14 cellular contexts compared by ENCODE assay signal in the genomic region with DNA sequence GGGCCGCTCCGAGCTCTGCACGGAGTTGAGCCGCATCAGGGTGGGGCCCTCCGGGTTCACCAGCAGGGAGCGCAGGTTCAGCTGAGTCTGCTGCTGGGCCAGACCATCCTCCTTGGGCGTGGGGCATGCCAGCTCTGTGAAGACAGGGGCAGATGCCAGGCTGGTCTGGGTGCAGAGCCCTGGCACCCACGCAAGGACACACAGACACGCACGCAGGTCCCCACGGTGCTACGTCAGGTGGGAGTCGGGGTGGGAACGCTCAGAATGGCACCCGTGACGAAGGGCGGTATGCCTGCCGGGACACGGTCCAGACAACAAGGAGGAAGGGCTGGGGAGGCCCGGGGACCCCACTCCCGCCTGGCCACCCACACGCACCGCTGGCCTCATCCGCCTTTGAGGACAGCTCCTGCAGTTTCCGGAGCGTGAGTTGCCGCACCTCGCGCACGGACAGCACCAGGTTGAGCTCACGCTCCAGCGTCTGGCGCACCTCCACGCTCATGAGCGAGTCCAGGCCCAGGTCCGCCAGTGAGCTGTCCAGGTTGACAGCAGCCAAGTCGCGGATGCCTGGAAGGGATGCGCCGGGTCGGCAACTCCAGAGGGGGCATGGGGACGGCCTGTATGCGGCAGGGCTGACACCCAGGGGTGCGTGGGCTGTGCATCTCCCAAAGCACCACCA. TPM values are rescaled to one million over a fixed set of nuclear protein-coding genes. Genes with fewer than 3 reads are reported as not detected.
DNase-seq lines count a peak whose midpoint lies in the region; ATAC-seq, FAIRE-seq and TF ChIP-seq lines count a peak whose summit lies in the region.
"Had no signal": no experiment of that assay in that cellular context is flagged by ENCODE, and none has a peak within 500 bp of the region (broad histone marks: within the 10 kb centered on the region; RNA-seq: fewer than 3 reads in every experiment).

No MANE protein-coding gene starts in this region.

- intact Hi-C loops in HepG2 (cut with micrococcal nuclease; ENCODE audit: unreplicated experiment) (no loop called here), right lobe of liver (cut with DNase I) (loop anchor here in 1 of 2 donors (10.0 kb wide), 1 partner anchor 46 kb away; a partner anchor contains a TSS)

- H3K36me3 ChIP-seq in HepG2 (replicated peaks in 1 of 2; ENCODE audit: control insufficient read depth in 1 of 2, insufficient read depth in 2 of 2, low read length in 2 of 2), result peaks cover 61 to 74% of the 10 kb centered on the region in 2 experiments
- peaks cover 10 to 81% (median 38%) of the 10 kb centered on the region in 4 donors for H3K36me3 ChIP-seq in right lobe of liver
- H3K36me3 ChIP-seq in endodermal cell (ENCODE audit: control insufficient read depth, insufficient read depth, low read length), result peaks cover 32% of the 10 kb centered on the region

- CTCF ChIA-PET in HepG2 (lab: Yijun Ruan, JAX; ENCODE audit: low intra/inter-chr PET ratio, low total read pairs), result no interaction called here
- CTCF ChIA-PET in RWPE1 (lab: Yijun Ruan, JAX), result interaction anchor here (0.9 to 1.2 kb wide), 2 partner anchors 50 to 51 kb away, joined by 3 read pairs; no protein-coding TSS in a partner anchor

- H3K4me3 Mint-ChIP-seq in endodermal cell, result no peak overlapping the region
- H3K4me3 Mint-ChIP-seq: CD4-positive, alpha-beta T cell; GM23338 had no signal

- H3K9ac ChIP-seq in HepG2 (ENCODE audit: insufficient read depth, low read depth, low read length), result no peak overlapping the region
- H3K9ac ChIP-seq in endodermal cell (ENCODE audit: extremely low read depth, low read length, poor library complexity, severe bottlenecking), result no peak overlapping the region

- no peak for TF ChIP-seq RAD21 in HepG2 (CRISPR knock-in tag; IDR thresholded peaks at IDR 0.05)

- H2AFZ ChIP-seq in HepG2 (ENCODE audit: low read length), result no peak overlapping the region
- H2AFZ ChIP-seq: GM23338 had no signal

- H3K9me3 ChIP-seq in HepG2 (ENCODE audit: low read length) (no peaks in the 10 kb centered on the region), right lobe of liver (no peaks in the 10 kb centered on the region), endodermal cell (ENCODE audit: control insufficient read depth, low read length) (no peaks in the 10 kb centered on the region)

- BruUV-seq in HepG2 (replicated peaks; lab: Mats Ljungman, UMichigan), result no TSS peak

- H3K36me3 Mint-ChIP-seq in endodermal cell (ENCODE audit: low read depth), result peaks cover 30% of the 10 kb centered on the region

- H3K4me1 ChIP-seq in HepG2 (ENCODE audit: insufficient read depth, low read length), result peaks cover 4% of the 10 kb centered on the region; the same call in 1 of the 2 replicates
- H3K4me1 ChIP-seq in right lobe of liver, result no peaks in the 10 kb centered on the region
- no peaks in the 10 kb centered on the region for H3K4me1 ChIP-seq in endodermal cell (ENCODE audit: control insufficient read depth, insufficient read depth, low read length)
- no peaks in the 10 kb centered on the region for H3K4me1 ChIP-seq in foreskin keratinocyte

- peaks cover 50% of the 10 kb centered on the region for H4K20me1 ChIP-seq in HepG2 (ENCODE audit: insufficient read depth, low read length)

- no peaks in the 10 kb centered on the region for H3K4me1 Mint-ChIP-seq in endodermal cell

- H3K27me3 ChIP-seq in HepG2 (ENCODE audit: control insufficient read depth in 1 of 2, insufficient read depth in 2 of 2, low read length in 2 of 2), result no peaks in the 10 kb centered on the region
- H3K27me3 ChIP-seq in right lobe of liver, result no peaks in the 10 kb centered on the region
- no peaks in the 10 kb centered on the region for H3K27me3 ChIP-seq in endodermal cell (ENCODE audit: control insufficient read depth, insufficient read depth, low read length, poor library complexity, severe bottlenecking)
- no peaks in the 10 kb centered on the region for H3K27me3 ChIP-seq in foreskin keratinocyte

- H3K27me3 Mint-ChIP-seq in endodermal cell (ENCODE audit: insufficient read depth), result no peaks in the 10 kb centered on the region
- H3K27me3 Mint-ChIP-seq: CD4-positive, alpha-beta T cell had no signal

- in situ Hi-C loops in HepG2 (cut with HindIII; ENCODE audit: extremely low pct_ligation_motif_present, low pct_unique_long_range_greater_than_20kb), result no loop called here

- no peak overlapping the region for H3K4me2 ChIP-seq in HepG2 (ENCODE audit: low read depth, low read length)
- H3K4me2 ChIP-seq: GM23338 had no signal

- FAIRE-seq in HepG2 (lab: Jason Lieb, UNC), result no peak

- peak in 1 of 2 experiments; percentile 34; a peak in 2 of 4 replicates for TF ChIP-seq POLR2A in HepG2 (IDR thresholded peaks at IDR 0.05; ENCODE audit: insufficient read depth in 1 of 2, low read depth in 2 of 2, low read length in 2 of 2)
- no peak for TF ChIP-seq POLR2A in right lobe of liver (IDR thresholded peaks at IDR 0.05)

- TF ChIP-seq CTCF in HepG2 (CRISPR knock-in tag; IDR thresholded peaks at IDR 0.05) (no peak), right lobe of liver (IDR thresholded peaks at IDR 0.05) (no peak), RWPE1 (conservative IDR thresholded peaks at IDR 0.05; ENCODE audit: low read depth) (no peak), endodermal cell (conservative IDR thresholded peaks at IDR 0.05) (peak; percentile 13), foreskin keratinocyte (conservative IDR thresholded peaks at IDR 0.05) (no peak)

- ATAC-seq in HepG2 (no peak), right lobe of liver (no peak), foreskin keratinocyte (no peak), GM19463 (IDR thresholded peaks at IDR 0.05; ENCODE audit: unreplicated experiment) (no peak), GM18519 (IDR thresholded peaks at IDR 0.05; ENCODE audit: low FRiP score, unreplicated experiment) (no peak)
- ATAC-seq: GM23338 had no signal

- H3K27ac ChIP-seq in HepG2 (ENCODE audit: extremely low read length, insufficient read depth, low read length) (no peak overlapping the region), right lobe of liver (no peak overlapping the region), RWPE1 (peak overlapping the region; percentile 8), endodermal cell (ENCODE audit: low read depth, low read length) (no peak overlapping the region), foreskin keratinocyte (no peak overlapping the region)

- no peak for TF ChIP-seq EP300 in HepG2 (IDR thresholded peaks at IDR 0.05; ENCODE audit: low read depth in 2 of 2, low read length in 2 of 2)
- no peak for TF ChIP-seq EP300 in HepG2 (CRISPR knock-in tag; IDR thresholded peaks at IDR 0.05; ENCODE audit: borderline replicate concordance)

- H3K4me3 ChIP-seq in HepG2 (replicated peaks in 1 of 3; ENCODE audit: insufficient read depth in 1 of 3, low read depth in 2 of 3, low read length in 3 of 3), result no peak overlapping the region
- no peak overlapping the region for H3K4me3 ChIP-seq in right lobe of liver
- no peak overlapping the region for H3K4me3 ChIP-seq in endodermal cell (ENCODE audit: low read length)
- H3K4me3 ChIP-seq: GM23338 had no signal

- no peaks in the 10 kb centered on the region for H3K9me3 Mint-ChIP-seq in endodermal cell
- H3K9me3 Mint-ChIP-seq: CD4-positive, alpha-beta T cell; GM23338 had no signal

- POLR2A ChIA-PET in HepG2 (lab: Yijun Ruan, JAX), result interaction anchor here (1.2 kb wide), 1 partner anchor 17 kb away, joined by 3 read pairs; no protein-coding TSS in a partner anchor
- POLR2A ChIA-PET in RWPE1 (lab: Yijun Ruan, JAX; ENCODE audit: low non-redundant PET), result no interaction called here

- DNase-seq in HepG2 (ENCODE audit: low spot score) (no peak), right lobe of liver (no peak), RWPE1 (ENCODE audit: low spot score) (no peak), endodermal cell (no peak), foreskin keratinocyte (no peak)
- DNase-seq: 8988T, ACHN, Calu3, DMS 273 treated with DMSO at 0.1 percent for 48 hours, H7 had no signal

- H3K27ac Mint-ChIP-seq in endodermal cell, result no peak overlapping the region
- H3K27ac Mint-ChIP-seq: CD4-positive, alpha-beta T cell; GM23338 had no signal

- H3K79me2 ChIP-seq in HepG2 (ENCODE audit: insufficient read depth, low read length), result no peaks in the 10 kb centered on the region

- 97% methylated on average over 35 of the region's 44 CpGs for WGBS in HepG2 (ENCODE audit: low lambda C conversion rate)
- WGBS in right lobe of liver (ENCODE audit: insufficient coverage, low coverage, low lambda C conversion rate, missing lambda C conversion rate), result 100% methylated on average over 1 of the region's 44 CpGs
- WGBS in endodermal cell (ENCODE audit: insufficient coverage in 1 of 2, insufficient read length in 1 of 2), 2 experiments, result 96 to 98% methylated on average over 28 to 44 of the region's 44 CpGs

RNA-seq across cellular contexts. Expression of a gene that starts 15.3 kb away (rescaled TPM):
- total RNA-seq in HepG2 (2016; rRNA removed; fragmentation: Illumina TruSeq; extraction: Trizol) (67.9 and 109 TPM in 2 replicates), right lobe of liver (100 to 1,000 TPM in 2 of 6 experiments, 10 to 100 TPM in 4; 61.8 to 115 (median 89.9) TPM), endodermal cell (100 to 1,000 TPM in 1 of 2 donors, 10 to 100 TPM in 1; 85.3 to 108 TPM), foreskin keratinocyte (77.9 and 88.0 TPM in 2 replicates)
- total RNA-seq in HepG2 (2016; cell fraction: cytosol; rRNA removed; fragmentation: Illumina TruSeq; extraction: Trizol; ENCODE audit: low read depth), result 206 and 220 TPM in 2 replicates
- 58.4 and 113 TPM in 2 replicates for total RNA-seq in HepG2 (2016; cell fraction: insoluble cytoplasmic fraction; rRNA removed; fragmentation: Illumina TruSeq; extraction: Trizol)
- total RNA-seq in HepG2 (2016; cell fraction: membrane; rRNA removed; fragmentation: Illumina TruSeq; extraction: Trizol), result 268 and 276 TPM in 2 replicates
- 69.9 and 102 TPM in 2 replicates for total RNA-seq in HepG2 (2016; cell fraction: nucleus; rRNA removed; fragmentation: Illumina TruSeq; extraction: Trizol)
- polyA plus RNA-seq in HepG2 (2011; rRNA removed) (81.0 and 108 TPM in 2 replicates), foreskin keratinocyte (118 and 136 TPM in 2 replicates)
- polyA plus RNA-seq in HepG2 (2011; cell fraction: cytosol; rRNA removed), result 64.5 and 97.7 TPM in 2 replicates
- 583 and 668 TPM in 2 replicates for polyA plus RNA-seq in HepG2 (2011; cell fraction: nucleus; rRNA removed)
- 82.7 and 123 TPM in 2 replicates for polyA plus RNA-seq in HepG2 (2012)
- polyA plus RNA-seq in HepG2 (2016; cell fraction: cytosol; fragmentation: Illumina TruSeq; extraction: Trizol; ENCODE audit: low read depth), result 353 and 384 TPM in 2 replicates
- polyA plus RNA-seq in HepG2 (2016; cell fraction: insoluble cytoplasmic fraction; fragmentation: Illumina TruSeq; extraction: Trizol; ENCODE audit: low read depth), result 138 and 172 TPM in 2 replicates
- 444 and 521 TPM in 2 replicates for polyA plus RNA-seq in HepG2 (2016; cell fraction: membrane; fragmentation: Illumina TruSeq; extraction: Trizol; ENCODE audit: low read depth)
- polyA plus RNA-seq in HepG2 (2016; cell fraction: nucleus; fragmentation: Illumina TruSeq; extraction: Trizol; ENCODE audit: insufficient read depth, low read depth), result 330 and 339 TPM in 2 replicates
- 47.0 and 79.2 TPM in 2 replicates for polyA minus RNA-seq in HepG2 (2011; rRNA and poly(A)+ RNA removed; ENCODE audit: low replicate concordance)
- 31.7 and 34.4 TPM in 2 replicates for polyA minus RNA-seq in HepG2 (2011; cell fraction: cytosol; rRNA and poly(A)+ RNA removed)
- polyA minus RNA-seq in HepG2 (2011; cell fraction: nucleus; rRNA and poly(A)+ RNA removed), result 85.7 and 87.9 TPM in 2 replicates
- polyA plus RNA-seq in endodermal cell (2013, experiment 1 of 2), result 74.8 TPM
- 69.5 TPM for polyA plus RNA-seq in endodermal cell (2013, experiment 2 of 2)

RNA-seq across cellular contexts. Expression of a gene that starts 17.1 kb away (rescaled TPM):
- total RNA-seq in HepG2 (2016; rRNA removed; fragmentation: Illumina TruSeq; extraction: Trizol), result 101 and 192 TPM in 2 replicates
- 28.4 and 29.9 TPM in 2 replicates for total RNA-seq in HepG2 (2016; cell fraction: cytosol; rRNA removed; fragmentation: Illumina TruSeq; extraction: Trizol; ENCODE audit: low read depth)
- total RNA-seq in HepG2 (2016; cell fraction: insoluble cytoplasmic fraction; rRNA removed; fragmentation: Illumina TruSeq; extraction: Trizol), result 118 and 157 TPM in 2 replicates
- total RNA-seq in HepG2 (2016; cell fraction: membrane; rRNA removed; fragmentation: Illumina TruSeq; extraction: Trizol), result 63.2 and 68.3 TPM in 2 replicates
- 147 and 173 TPM in 2 replicates for total RNA-seq in HepG2 (2016; cell fraction: nucleus; rRNA removed; fragmentation: Illumina TruSeq; extraction: Trizol)
- 51.7 and 92.4 TPM in 2 replicates for polyA plus RNA-seq in HepG2 (2011; rRNA removed)
- 62.2 and 67.6 TPM in 2 replicates for polyA plus RNA-seq in HepG2 (2011; cell fraction: cytosol; rRNA removed)
- 516 and 545 TPM in 2 replicates for polyA plus RNA-seq in HepG2 (2011; cell fraction: nucleus; rRNA removed)
- 163 and 245 TPM in 2 replicates for polyA plus RNA-seq in HepG2 (2012)
- 24.8 and 25.4 TPM in 2 replicates for polyA plus RNA-seq in HepG2 (2016; cell fraction: cytosol; fragmentation: Illumina TruSeq; extraction: Trizol; ENCODE audit: low read depth)
- 209 and 303 TPM in 2 replicates for polyA plus RNA-seq in HepG2 (2016; cell fraction: insoluble cytoplasmic fraction; fragmentation: Illumina TruSeq; extraction: Trizol; ENCODE audit: low read depth)
- polyA plus RNA-seq in HepG2 (2016; cell fraction: membrane; fragmentation: Illumina TruSeq; extraction: Trizol; ENCODE audit: low read depth), result 52.3 and 61.0 TPM in 2 replicates
- 501 and 529 TPM in 2 replicates for polyA plus RNA-seq in HepG2 (2016; cell fraction: nucleus; fragmentation: Illumina TruSeq; extraction: Trizol; ENCODE audit: insufficient read depth, low read depth)
- polyA minus RNA-seq in HepG2 (2011; rRNA and poly(A)+ RNA removed; ENCODE audit: low replicate concordance), result 35.6 and 241 TPM in 2 replicates
- polyA minus RNA-seq in HepG2 (2011; cell fraction: cytosol; rRNA and poly(A)+ RNA removed), result 226 and 344 TPM in 2 replicates
- 97.7 and 151 TPM in 2 replicates for polyA minus RNA-seq in HepG2 (2011; cell fraction: nucleus; rRNA and poly(A)+ RNA removed)
- 100 to 1,000 TPM in 4 of 6 experiments, 10 to 100 TPM in 2; 76.5 to 290 (median 217) TPM for total RNA-seq in right lobe of liver
- 100 to 1,000 TPM; 371 to 498 TPM for total RNA-seq in endodermal cell
- polyA plus RNA-seq in endodermal cell (2013, experiment 1 of 2), result 301 TPM
- polyA plus RNA-seq in endodermal cell (2013, experiment 2 of 2), result 312 TPM
- total RNA-seq in foreskin keratinocyte, result 451 and 574 TPM in 2 replicates
- 357 and 440 TPM in 2 replicates for polyA plus RNA-seq in foreskin keratinocyte

RNA-seq across cellular contexts. Expression of a gene that starts 29.2 kb away (rescaled TPM):
- 106 and 124 TPM in 2 replicates for total RNA-seq in HepG2 (2016; rRNA removed; fragmentation: Illumina TruSeq; extraction: Trizol)
- 87.3 and 88.2 TPM in 2 replicates for total RNA-seq in HepG2 (2016; cell fraction: cytosol; rRNA removed; fragmentation: Illumina TruSeq; extraction: Trizol; ENCODE audit: low read depth)
- total RNA-seq in HepG2 (2016; cell fraction: insoluble cytoplasmic fraction; rRNA removed; fragmentation: Illumina TruSeq; extraction: Trizol), result 99.7 and 134 TPM in 2 replicates
- total RNA-seq in HepG2 (2016; cell fraction: membrane; rRNA removed; fragmentation: Illumina TruSeq; extraction: Trizol), result 96.5 and 111 TPM in 2 replicates
- total RNA-seq in HepG2 (2016; cell fraction: nucleus; rRNA removed; fragmentation: Illumina TruSeq; extraction: Trizol), result 89.5 and 106 TPM in 2 replicates
- 128 and 161 TPM in 2 replicates for polyA plus RNA-seq in HepG2 (2011; rRNA removed)
- 107 and 157 TPM in 2 replicates for polyA plus RNA-seq in HepG2 (2011; cell fraction: cytosol; rRNA removed)
- 389 and 467 TPM in 2 replicates for polyA plus RNA-seq in HepG2 (2011; cell fraction: nucleus; rRNA removed)
- 102 and 120 TPM in 2 replicates for polyA plus RNA-seq in HepG2 (2012)
- 96.5 and 102 TPM in 2 replicates for polyA plus RNA-seq in HepG2 (2016; cell fraction: cytosol; fragmentation: Illumina TruSeq; extraction: Trizol; ENCODE audit: low read depth)
- polyA plus RNA-seq in HepG2 (2016; cell fraction: insoluble cytoplasmic fraction; fragmentation: Illumina TruSeq; extraction: Trizol; ENCODE audit: low read depth), result 120 and 146 TPM in 2 replicates
- 103 and 104 TPM in 2 replicates for polyA plus RNA-seq in HepG2 (2016; cell fraction: membrane; fragmentation: Illumina TruSeq; extraction: Trizol; ENCODE audit: low read depth)
- polyA plus RNA-seq in HepG2 (2016; cell fraction: nucleus; fragmentation: Illumina TruSeq; extraction: Trizol; ENCODE audit: insufficient read depth, low read depth), result 225 and 229 TPM in 2 replicates
- polyA minus RNA-seq in HepG2 (2011; rRNA and poly(A)+ RNA removed; ENCODE audit: low replicate concordance), result 182 and 265 TPM in 2 replicates
- 76.6 and 80.3 TPM in 2 replicates for polyA minus RNA-seq in HepG2 (2011; cell fraction: cytosol; rRNA and poly(A)+ RNA removed)
- 60.2 and 61.0 TPM in 2 replicates for polyA minus RNA-seq in HepG2 (2011; cell fraction: nucleus; rRNA and poly(A)+ RNA removed)
- 10 to 100 TPM; 46.5 to 93.5 (median 62.1) TPM for total RNA-seq in right lobe of liver
- 100 to 1,000 TPM; 152 to 153 TPM for total RNA-seq in endodermal cell
- 128 TPM for polyA plus RNA-seq in endodermal cell (2013, experiment 1 of 2)
- polyA plus RNA-seq in endodermal cell (2013, experiment 2 of 2), result 119 TPM
- total RNA-seq in foreskin keratinocyte, result 113 and 115 TPM in 2 replicates
- 118 and 121 TPM in 2 replicates for polyA plus RNA-seq in foreskin keratinocyte

RNA-seq across cellular contexts. Expression of a gene that starts 29.3 kb away (rescaled TPM):
- total RNA-seq in HepG2 (2016; rRNA removed; fragmentation: Illumina TruSeq; extraction: Trizol), result 27.8 and 64.0 TPM in 2 replicates
- 72.5 and 73.8 TPM in 2 replicates for total RNA-seq in HepG2 (2016; cell fraction: cytosol; rRNA removed; fragmentation: Illumina TruSeq; extraction: Trizol; ENCODE audit: low read depth)
- total RNA-seq in HepG2 (2016; cell fraction: insoluble cytoplasmic fraction; rRNA removed; fragmentation: Illumina TruSeq; extraction: Trizol), result 23.6 and 61.0 TPM in 2 replicates
- total RNA-seq in HepG2 (2016; cell fraction: membrane; rRNA removed; fragmentation: Illumina TruSeq; extraction: Trizol), result 95.0 and 98.0 TPM in 2 replicates
- total RNA-seq in HepG2 (2016; cell fraction: nucleus; rRNA removed; fragmentation: Illumina TruSeq; extraction: Trizol), result 53.3 and 60.7 TPM in 2 replicates
- 61.4 and 90.6 TPM in 2 replicates for polyA plus RNA-seq in HepG2 (2011; rRNA removed)
- polyA plus RNA-seq in HepG2 (2011; cell fraction: cytosol; rRNA removed), result 36.1 and 62.0 TPM in 2 replicates
- 548 and 733 TPM in 2 replicates for polyA plus RNA-seq in HepG2 (2011; cell fraction: nucleus; rRNA removed)
- 60.9 and 71.7 TPM in 2 replicates for polyA plus RNA-seq in HepG2 (2012)
- polyA plus RNA-seq in HepG2 (2016; cell fraction: cytosol; fragmentation: Illumina TruSeq; extraction: Trizol; ENCODE audit: low read depth), result 106 and 121 TPM in 2 replicates
- polyA plus RNA-seq in HepG2 (2016; cell fraction: insoluble cytoplasmic fraction; fragmentation: Illumina TruSeq; extraction: Trizol; ENCODE audit: low read depth), result 35.7 and 47.7 TPM in 2 replicates
- polyA plus RNA-seq in HepG2 (2016; cell fraction: membrane; fragmentation: Illumina TruSeq; extraction: Trizol; ENCODE audit: low read depth), result 128 and 132 TPM in 2 replicates
- 227 and 229 TPM in 2 replicates for polyA plus RNA-seq in HepG2 (2016; cell fraction: nucleus; fragmentation: Illumina TruSeq; extraction: Trizol; ENCODE audit: insufficient read depth, low read depth)
- polyA minus RNA-seq in HepG2 (2011; rRNA and poly(A)+ RNA removed; ENCODE audit: low replicate concordance), result 12.3 and 58.2 TPM in 2 replicates
- polyA minus RNA-seq in HepG2 (2011; cell fraction: cytosol; rRNA and poly(A)+ RNA removed), result 21.9 and 29.0 TPM in 2 replicates
- 29.7 and 35.9 TPM in 2 replicates for polyA minus RNA-seq in HepG2 (2011; cell fraction: nucleus; rRNA and poly(A)+ RNA removed)
- total RNA-seq in right lobe of liver, result 10 to 100 TPM; 29.9 to 53.3 (median 43.7) TPM
- total RNA-seq in endodermal cell, result 10 to 100 TPM; 46.3 to 54.5 TPM
- 44.6 TPM for polyA plus RNA-seq in endodermal cell (2013, experiment 1 of 2)
- 43.4 TPM for polyA plus RNA-seq in endodermal cell (2013, experiment 2 of 2)
- 25.0 and 25.9 TPM in 2 replicates for total RNA-seq in foreskin keratinocyte
- 32.1 and 38.1 TPM in 2 replicates for polyA plus RNA-seq in foreskin keratinocyte

RNA-seq across cellular contexts. Expression of a gene that starts 43.4 kb away (rescaled TPM):
- total RNA-seq in HepG2 (2016; rRNA removed; fragmentation: Illumina TruSeq; extraction: Trizol), result 286 and 311 TPM in 2 replicates
- 275 and 353 TPM in 2 replicates for total RNA-seq in HepG2 (2016; cell fraction: cytosol; rRNA removed; fragmentation: Illumina TruSeq; extraction: Trizol; ENCODE audit: low read depth)
- total RNA-seq in HepG2 (2016; cell fraction: insoluble cytoplasmic fraction; rRNA removed; fragmentation: Illumina TruSeq; extraction: Trizol), result 302 and 321 TPM in 2 replicates
- 228 and 297 TPM in 2 replicates for total RNA-seq in HepG2 (2016; cell fraction: membrane; rRNA removed; fragmentation: Illumina TruSeq; extraction: Trizol)
- total RNA-seq in HepG2 (2016; cell fraction: nucleus; rRNA removed; fragmentation: Illumina TruSeq; extraction: Trizol), result 132 and 152 TPM in 2 replicates
- 287 and 290 TPM in 2 replicates for polyA plus RNA-seq in HepG2 (2011; rRNA removed)
- 253 and 424 TPM in 2 replicates for polyA plus RNA-seq in HepG2 (2011; cell fraction: cytosol; rRNA removed)
- polyA plus RNA-seq in HepG2 (2011; cell fraction: nucleus; rRNA removed), result 645 and 737 TPM in 2 replicates
- 190 and 266 TPM in 2 replicates for polyA plus RNA-seq in HepG2 (2012)
- polyA plus RNA-seq in HepG2 (2016; cell fraction: cytosol; fragmentation: Illumina TruSeq; extraction: Trizol; ENCODE audit: low read depth), result 398 and 426 TPM in 2 replicates
- polyA plus RNA-seq in HepG2 (2016; cell fraction: insoluble cytoplasmic fraction; fragmentation: Illumina TruSeq; extraction: Trizol; ENCODE audit: low read depth), result 296 and 330 TPM in 2 replicates
- 308 and 335 TPM in 2 replicates for polyA plus RNA-seq in HepG2 (2016; cell fraction: membrane; fragmentation: Illumina TruSeq; extraction: Trizol; ENCODE audit: low read depth)
- polyA plus RNA-seq in HepG2 (2016; cell fraction: nucleus; fragmentation: Illumina TruSeq; extraction: Trizol; ENCODE audit: insufficient read depth, low read depth), result 280 and 299 TPM in 2 replicates
- polyA minus RNA-seq in HepG2 (2011; rRNA and poly(A)+ RNA removed; ENCODE audit: low replicate concordance), result 73.9 and 172 TPM in 2 replicates
- 52.1 and 74.6 TPM in 2 replicates for polyA minus RNA-seq in HepG2 (2011; cell fraction: cytosol; rRNA and poly(A)+ RNA removed)
- polyA minus RNA-seq in HepG2 (2011; cell fraction: nucleus; rRNA and poly(A)+ RNA removed), result 61.5 and 67.5 TPM in 2 replicates
- 1,000 to 10,000 TPM in 2 of 6 experiments, 100 to 1,000 TPM in 4; 389 to 1,607 (median 735) TPM for total RNA-seq in right lobe of liver
- total RNA-seq in endodermal cell, result 10 to 100 TPM; 73.8 to 83.6 TPM
- 84.8 TPM for polyA plus RNA-seq in endodermal cell (2013, experiment 1 of 2)
- 72.9 TPM for polyA plus RNA-seq in endodermal cell (2013, experiment 2 of 2)
- total RNA-seq in foreskin keratinocyte, result 59.6 and 69.0 TPM in 2 replicates
- polyA plus RNA-seq in foreskin keratinocyte, result 97.4 and 98.0 TPM in 2 replicates
